Comparison of ENCODE assay signal across 25 cellular contexts in the genomic region with DNA sequence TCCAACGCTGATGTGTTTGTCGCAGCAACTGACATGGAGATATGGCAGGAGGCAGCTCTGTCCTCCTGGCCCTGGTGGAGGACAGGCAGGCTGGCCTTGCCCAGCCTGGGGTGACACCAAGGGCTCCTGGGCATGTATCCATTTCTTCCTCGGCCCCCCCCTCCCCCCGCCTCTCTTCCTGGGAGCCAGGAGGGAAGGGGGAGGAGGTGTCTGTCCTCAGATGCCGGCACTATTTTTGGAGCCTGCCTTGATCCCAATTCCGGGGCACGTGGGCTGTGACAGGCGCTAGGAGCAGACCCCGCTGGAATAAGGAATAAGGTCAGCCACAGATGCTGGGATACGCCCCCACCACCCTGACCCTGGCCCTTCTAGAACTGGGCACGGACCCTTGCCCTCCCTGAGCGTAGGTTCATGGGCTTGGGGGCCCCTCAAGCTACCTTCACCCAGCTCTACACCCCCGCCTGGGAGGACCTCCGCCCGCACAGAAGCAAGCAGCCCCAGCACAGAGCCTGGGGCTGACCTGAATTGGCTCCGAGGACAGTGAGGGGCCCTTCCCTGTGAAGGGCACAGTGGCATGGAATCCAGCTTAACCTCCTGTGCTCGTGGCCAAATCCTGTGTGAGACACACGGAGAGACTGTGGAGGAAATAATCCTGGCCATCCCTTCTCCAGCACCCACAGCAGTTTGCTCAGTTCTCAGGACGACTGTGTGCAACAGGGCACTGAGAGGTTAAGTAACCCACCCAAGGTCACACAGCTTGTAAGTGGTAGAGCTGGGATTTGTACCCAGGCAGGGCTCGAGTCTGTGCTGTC. TPM values are rescaled to one million over a fixed set of nuclear protein-coding genes. Genes with fewer than 3 reads are reported as not detected.
DNase-seq lines count a peak whose midpoint lies in the region; ATAC-seq, FAIRE-seq and TF ChIP-seq lines count a peak whose summit lies in the region.
"Had no signal": no experiment of that assay in that cellular context is flagged by ENCODE, and none has a peak within 500 bp of the region (broad histone marks: within the 10 kb centered on the region; RNA-seq: fewer than 3 reads in every experiment).

No MANE protein-coding gene starts in this region.

- FAIRE-seq in GM12892 (lab: Jason Lieb, UNC), result no peak
- FAIRE-seq: small intestine had no signal

- no peaks in the 10 kb centered on the region for H3K79me2 ChIP-seq in smooth muscle cell (ENCODE audit: low read depth)
- H3K79me2 ChIP-seq: parathyroid adenoma had no signal

- no peak overlapping the region for H3K4me3 Mint-ChIP-seq in nephron progenitor cell
- H3K4me3 Mint-ChIP-seq: activated B cell treated with CpG ODN at 0.5 μM for 24 hours; activated CD4-positive, alpha-beta memory T cell treated with anti-CD3 and anti-CD28 coated beads, Interleukin-2, amount 10 ng/mL, durations not matched to agents 7 days and 5 days; endodermal cell; naive B cell had no signal

- no peak overlapping the region for H3K4me2 ChIP-seq in smooth muscle cell

- WGBS in smooth muscle cell (ENCODE audit: low lambda C conversion rate), result 79% methylated on average over 20 of the region's 20 CpGs

- H3K27me3 Mint-ChIP-seq in nephron progenitor cell (ENCODE audit: low read depth, poor library complexity), result peaks cover 41% of the 10 kb centered on the region

- no peak overlapping the region for H3K9ac ChIP-seq in smooth muscle cell (ENCODE audit: low read depth)
- H3K9ac ChIP-seq: parathyroid adenoma had no signal

- DNase-seq in H7 (peak; percentile 59), cerebellum (ENCODE audit: low spot score) (peak; percentile 22), right atrium auricular region (ENCODE audit: low spot score) (no peak), sciatic nerve (ENCODE audit: low spot score) (no peak), GM12892 (ENCODE audit: insufficient read length) (no peak), nephron progenitor cell (no peak), smooth muscle cell (lab: John Stamatoyannopoulos, UW; ENCODE audit: unreplicated experiment) (no peak)
- DNase-seq: activated B cell treated with CpG ODN at 0.5 μM for 24 hours; activated CD4-positive, alpha-beta memory T cell treated with anti-CD3 and anti-CD28 coated beads, Interleukin-2, amount 10 ng/mL, durations not matched to agents 7 days and 5 days; activated naive CD4-positive, alpha-beta T cell; activated T-cell treated with anti-CD3 and anti-CD28 coated beads, Interleukin-2, amount 50 U/mL, for 1 hour; endodermal cell; GDM1; HCEC 1CT; naive B cell; NCI-H1417 treated with DMSO at 0.1 percent for 48 hours; NCI-H2171; NCI-H69; small intestine; stimulated activated CD4-positive, alpha-beta T cell treated with anti-CD3 and anti-CD28 coated beads, Interleukin-4, amount 100 ng/mL, for 24 hours; T-helper 2 cell had no signal

- peaks cover 31% of the 10 kb centered on the region for H3K4me1 Mint-ChIP-seq in nephron progenitor cell
- H3K4me1 Mint-ChIP-seq: activated B cell treated with CpG ODN at 0.5 μM for 24 hours; activated CD4-positive, alpha-beta memory T cell treated with anti-CD3 and anti-CD28 coated beads, Interleukin-2, amount 10 ng/mL, durations not matched to agents 7 days and 5 days; endodermal cell; naive B cell had no signal

- no peak overlapping the region for H2AFZ ChIP-seq in smooth muscle cell (ENCODE audit: low read depth)
- H2AFZ ChIP-seq: parathyroid adenoma had no signal

- no peaks in the 10 kb centered on the region for H3F3A ChIP-seq in smooth muscle cell (ENCODE audit: low read depth)

- no peak for TF ChIP-seq POLR2A in GM12892 (IDR thresholded peaks at IDR 0.05; ENCODE audit: low read depth, low read length)

- H3K36me3 ChIP-seq in H7 (replicated peaks; ENCODE audit: control insufficient read depth, insufficient read depth, low read length) (no peaks in the 10 kb centered on the region), right atrium auricular region (no peaks in the 10 kb centered on the region), smooth muscle cell (ENCODE audit: low read depth) (no peaks in the 10 kb centered on the region)
- H3K36me3 ChIP-seq: SJSA1 had no signal

- TF ChIP-seq CTCF in right atrium auricular region (IDR thresholded peaks at IDR 0.05) (no peak), nephron progenitor cell (IDR thresholded peaks at IDR 0.05) (no peak), smooth muscle cell (IDR thresholded peaks at IDR 0.05; ENCODE audit: borderline replicate concordance, insufficient read depth, poor library complexity, severe bottlenecking) (no peak)

- H3K4me1 ChIP-seq in right atrium auricular region (peaks cover 0 to 6% of the 10 kb centered on the region in 2 donors), smooth muscle cell (ENCODE audit: low read depth) (no peaks in the 10 kb centered on the region)
- H3K4me1 ChIP-seq: parathyroid adenoma, SJSA1 had no signal

- H3K9me3 Mint-ChIP-seq in nephron progenitor cell, result no peaks in the 10 kb centered on the region
- H3K9me3 Mint-ChIP-seq: activated CD4-positive, alpha-beta memory T cell treated with anti-CD3 and anti-CD28 coated beads, Interleukin-2, amount 10 ng/mL, durations not matched to agents 7 days and 5 days; endodermal cell had no signal

- ATAC-seq in sciatic nerve (peak; percentile 30), HG03378 (IDR thresholded peaks at IDR 0.05; ENCODE audit: unreplicated experiment) (no peak)

- H3K27me3 ChIP-seq in H7 (ENCODE audit: control insufficient read depth, insufficient read depth, low read length), result peaks cover 6% of the 10 kb centered on the region
- H3K27me3 ChIP-seq in right atrium auricular region, result no peaks in the 10 kb centered on the region
- peaks cover 18% of the 10 kb centered on the region for H3K27me3 ChIP-seq in smooth muscle cell (ENCODE audit: low read depth)

- H3K36me3 Mint-ChIP-seq in nephron progenitor cell (ENCODE audit: low read depth), result no peaks in the 10 kb centered on the region

- no peaks in the 10 kb centered on the region for H4K20me1 ChIP-seq in smooth muscle cell (ENCODE audit: low read depth)

- no peaks in the 10 kb centered on the region for H3K9me3 ChIP-seq in right atrium auricular region
- no peaks in the 10 kb centered on the region for H3K9me3 ChIP-seq in smooth muscle cell (replicated peaks; ENCODE audit: low read depth)
- H3K9me3 ChIP-seq: SJSA1 had no signal

- intact Hi-C loops in sciatic nerve (cut with DNase I), result no loop called here

- H3K27ac Mint-ChIP-seq in nephron progenitor cell, result no peak overlapping the region
- H3K27ac Mint-ChIP-seq: activated B cell treated with CpG ODN at 0.5 μM for 24 hours; activated CD4-positive, alpha-beta memory T cell treated with anti-CD3 and anti-CD28 coated beads, Interleukin-2, amount 10 ng/mL, durations not matched to agents 7 days and 5 days; endodermal cell; naive B cell had no signal

- H3K4me3 ChIP-seq in H7 (ENCODE audit: insufficient read depth, low read depth, low read length), result no peak overlapping the region
- peak overlapping the region in 1 of 2 donors; percentile 32 for H3K4me3 ChIP-seq in right atrium auricular region
- H3K4me3 ChIP-seq in smooth muscle cell, result no peak overlapping the region
- H3K4me3 ChIP-seq: SJSA1 had no signal

- peak overlapping the region; percentile 79 for H3K27ac ChIP-seq in right atrium auricular region
- no peak overlapping the region for H3K27ac ChIP-seq in smooth muscle cell (ENCODE audit: low read depth)
- H3K27ac ChIP-seq: parathyroid adenoma, SJSA1 had no signal

RNA-seq across cellular contexts. Expression of gene SEC14L5, which starts 24.1 kb away (rescaled TPM):
- total RNA-seq in H7 (2014; rRNA removed; shearing (Covaris generic)), result 2.1 and 2.4 TPM in 2 replicates
- 0.82 TPM for total RNA-seq in cerebellum
- 1 to 10 TPM in 1 of 2 donors, under 1 TPM in 1; 0.28 to 2.0 TPM for total RNA-seq in right atrium auricular region
- 43.1 TPM for total RNA-seq in sciatic nerve
- not detected for polyA plus RNA-seq in GM12892 (2012; ENCODE audit: missing spikeins)
- not detected in 2 replicates for total RNA-seq in smooth muscle cell
- not detected in 2 replicates for polyA plus RNA-seq in smooth muscle cell
- total RNA-seq: activated B cell treated with CpG ODN at 0.5 μM for 24 hours, OCI-LY7, SJSA1 had no signal

RNA-seq across cellular contexts. Expression of gene PPL, which starts 45.3 kb away (rescaled TPM):
- 9.2 and 10.2 TPM in 2 replicates for total RNA-seq in H7 (2014; rRNA removed; shearing (Covaris generic))
- total RNA-seq in cerebellum, result 3.3 TPM
- 10 to 100 TPM in 1 of 2 donors, 1 to 10 TPM in 1; 7.5 to 17.1 TPM for total RNA-seq in right atrium auricular region
- 85.1 TPM for total RNA-seq in sciatic nerve
- 0.08 TPM for polyA plus RNA-seq in GM12892 (2012; ENCODE audit: missing spikeins)
- 4.8 and 7.7 TPM in 2 replicates for total RNA-seq in smooth muscle cell
- 3.0 and 10.7 TPM in 2 replicates for polyA plus RNA-seq in smooth muscle cell
- total RNA-seq: OCI-LY7 had no signal

RNA-seq across cellular contexts. Expression of gene NAGPA, which starts 51.5 kb away (rescaled TPM):
- total RNA-seq in H7 (2014; rRNA removed; shearing (Covaris generic)), result 11.9 and 12.7 TPM in 2 replicates
- total RNA-seq in cerebellum (5.4 TPM), right atrium auricular region (10 to 100 TPM in 1 of 2 donors, 1 to 10 TPM in 1; 8.1 to 12.7 TPM), sciatic nerve (11.5 TPM), smooth muscle cell (3.8 and 4.2 TPM in 2 replicates)
- 4.3 TPM for polyA plus RNA-seq in GM12892 (2012; ENCODE audit: missing spikeins)
- 5.4 and 10.0 TPM in 2 replicates for polyA plus RNA-seq in smooth muscle cell

Comparison
In these comparisons a context has a peak if more than half of its experiments do, and no peak if none do; other contexts are left out.
1. DNase-seq: peak in H7 (single experiment) and cerebellum (single experiment); none in right atrium auricular region (single experiment), sciatic nerve (single experiment), GM12892 (single experiment), nephron progenitor cell (single experiment) and smooth muscle cell (single experiment).
2. RNA of gene SEC14L5, which starts 24.1 kb away (total RNA-seq): 43.1 TPM in sciatic nerve (single experiment); 2.1 to 2.4 TPM in H7, 0.28 to 2.0 TPM in right atrium auricular region, 0.82 TPM in cerebellum (single experiment) and not detected in smooth muscle cell; every median in the first group is over 10 times any median in the second.